In genomic region chr1:109040627-109041613, GRCh38 we compare ENCODE assay signal across 8 cellular contexts. TPM values are rescaled to one million over a fixed set of nuclear protein-coding genes. Genes with fewer than 3 reads are reported as not detected.
A peak's percentile ranks its signal among the peaks of the same experiment; 100 is the strongest.
DNase-seq lines count a peak whose midpoint lies in the region; ATAC-seq, FAIRE-seq and TF ChIP-seq lines count a peak whose summit lies in the region.

No MANE protein-coding gene starts in this region.

- FAIRE-seq in GM12878 (lab: Jason Lieb, UNC): no peak
- FAIRE-seq in D721Med (lab: Jason Lieb, UNC): no peak

- WGBS in GM12878 (ENCODE audit: insufficient coverage, insufficient replicate concordance, low lambda C conversion rate, missing lambda C conversion rate): 3% methylated on average over 41 of the region's 47 CpGs
- no CpG with 5 or more reads among the region's 47 CpGs for WGBS in iPS DF 6.9 (ENCODE audit: insufficient coverage, insufficient read length)

- H3K27me3 ChIP-seq in AG04450 (ENCODE audit: control insufficient read depth, insufficient read depth, low read length): no peaks in the 10 kb centered on the region
- H3K27me3 ChIP-seq in GM12878 (replicated peaks in 1 of 2; ENCODE audit: control insufficient read depth in 2 of 2, insufficient read depth in 2 of 2, low read length in 1 of 2): no peaks in the 10 kb centered on the region
- no peaks in the 10 kb centered on the region for H3K27me3 ChIP-seq in iPS DF 6.9 (ENCODE audit: control insufficient read depth, insufficient read depth, low read length)

- BruUV-seq in OCI-LY7 (replicated peaks; lab: Mats Ljungman, UMichigan) (TSS peak; percentile 86), GM12878 (replicated peaks; lab: Mats Ljungman, UMichigan) (TSS peak; percentile 83)

- peaks cover 5% of the 10 kb centered on the region; the same call in 1 of the 2 replicates for H3K9me3 ChIP-seq in AG04450 (ENCODE audit: control insufficient read depth, insufficient read depth, low read length)
- no peaks in the 10 kb centered on the region for H3K9me3 ChIP-seq in OCI-LY7 (ENCODE audit: low read length)
- H3K9me3 ChIP-seq in GM12878 (replicated peaks; ENCODE audit: control insufficient read depth, insufficient read depth, low read length): no peaks in the 10 kb centered on the region
- no peaks in the 10 kb centered on the region for H3K9me3 ChIP-seq in iPS DF 6.9 (ENCODE audit: control insufficient read depth, insufficient read depth, low read length)

- H3K9me2 ChIP-seq in OCI-LY7 (ENCODE audit: insufficient read depth, low read length): no peaks in the 10 kb centered on the region

- no peak for TF ChIP-seq RAD21 in GM12878 (IDR thresholded peaks at IDR 0.05; ENCODE audit: insufficient read depth, low read depth, low read length)

- TF ChIP-seq POLR2A in GM12878 (IDR thresholded peaks at IDR 0.05; ENCODE audit: low read depth, low read length): no peak

- H3K9ac ChIP-seq in GM12878 (ENCODE audit: control insufficient read depth, insufficient read depth, low read length): peak overlapping the region; percentile 71

- DNase-seq in AG04450 (ENCODE audit: low read depth, low spot score): no peak
- DNase-seq in OCI-LY7 (ENCODE audit: low spot score): peak; percentile 69
- no peak for DNase-seq in GM12878 (ENCODE audit: low read depth, low spot score)
- DNase-seq in iPS DF 6.9 (ENCODE audit: low read depth, low spot score): no peak
- DNase-seq in retina: peak; percentile 86
- DNase-seq in D721Med (ENCODE audit: insufficient read length, low spot score): no peak

- H3K79me2 ChIP-seq in OCI-LY7 (ENCODE audit: insufficient read depth, low read depth, low read length) (peaks cover 31% of the 10 kb centered on the region), GM12878 (ENCODE audit: control insufficient read depth, insufficient read depth, low read length) (peaks cover 15% of the 10 kb centered on the region)

- H3K4me1 ChIP-seq in OCI-LY7 (ENCODE audit: insufficient read depth, low read length, poor library complexity, severe bottlenecking) (peaks cover 15% of the 10 kb centered on the region), GM12878 (ENCODE audit: control insufficient read depth, insufficient read depth, low read length) (no peaks in the 10 kb centered on the region), iPS DF 6.9 (ENCODE audit: control insufficient read depth, insufficient read depth, low read length) (no peaks in the 10 kb centered on the region)

- H3K4me3 ChIP-seq in AG04450 (ENCODE audit: low read depth, low read length) (peak overlapping the region; percentile 90), OCI-LY7 (ENCODE audit: low read depth, low read length, poor library complexity, severe bottlenecking) (peak overlapping the region; percentile 82), GM12878 (peak overlapping the region; percentile 100), iPS DF 6.9 (ENCODE audit: low read length) (peak overlapping the region; percentile 61)

- intact Hi-C loops in OCI-LY7 (cut with micrococcal nuclease; ENCODE audit: unreplicated experiment) (loop anchor here (2.0 kb wide), 1 partner anchor 348 kb away; the partner anchor contains the start of gene PRPF38B), GM12878 (cut with micrococcal nuclease; ENCODE audit: unreplicated experiment) (loop anchor here (5.0 kb wide), 1 partner anchor 71 kb away; the partner anchor contains the start of gene ELAPOR1)

- peaks cover 4% of the 10 kb centered on the region; the same call in 1 of the 2 replicates for H3K36me3 ChIP-seq in OCI-LY7 (ENCODE audit: insufficient read depth, low read length)
- no peaks in the 10 kb centered on the region for H3K36me3 ChIP-seq in GM12878 (ENCODE audit: control insufficient read depth in 2 of 2, insufficient read depth in 2 of 2, low read length in 1 of 2)
- no peaks in the 10 kb centered on the region for H3K36me3 ChIP-seq in iPS DF 6.9 (ENCODE audit: control insufficient read depth, insufficient read depth, low read length)

- H3K4me2 ChIP-seq in OCI-LY7 (ENCODE audit: low read length) (peak overlapping the region; percentile 96), GM12878 (ENCODE audit: control insufficient read depth, insufficient read depth) (peak overlapping the region; percentile 61)

- no peak for TF ChIP-seq CTCF in AG04450 (IDR thresholded peaks at IDR 0.05; ENCODE audit: low read depth, low read length)
- TF ChIP-seq CTCF in OCI-LY7 (conservative IDR thresholded peaks at IDR 0.05; ENCODE audit: low read length): 0 out of 2 replicates have a peak, but pooled peaks have one; percentile 31
- no peak for TF ChIP-seq CTCF in GM12878 (IDR thresholded peaks at IDR 0.05 in 2 of 3, conservative IDR thresholded peaks at IDR 0.05 in 1 of 3; ENCODE audit: control insufficient read depth in 2 of 3, extremely low read depth in 1 of 3, insufficient read depth in 1 of 3, low read depth in 3 of 3, low read length in 3 of 3)
- TF ChIP-seq CTCF in D721Med (IDR thresholded peaks at IDR 0.05; ENCODE audit: insufficient read depth, missing control alignments): no peak

- TF ChIP-seq EP300 in GM12878 (IDR thresholded peaks at IDR 0.05; ENCODE audit: borderline replicate concordance in 1 of 2, control insufficient read depth in 1 of 2, low read depth in 2 of 2, low read length in 2 of 2): no peak

- SMC1A ChIA-PET in GM12878 (lab: Charles Lee; ENCODE audit: uncharacterized antibody, unreplicated experiment): no interaction called here

- H4K20me1 ChIP-seq in OCI-LY7 (ENCODE audit: insufficient read depth, low read length) (no peaks in the 10 kb centered on the region), GM12878 (ENCODE audit: control insufficient read depth, insufficient read depth) (no peaks in the 10 kb centered on the region)

- in situ Hi-C loops in GM12878 (cut with MboI): no loop called here

- H3K27ac ChIP-seq in AG04450 (ENCODE audit: low read depth, low read length): peak overlapping the region; percentile 65
- H3K27ac ChIP-seq in OCI-LY7 (ENCODE audit: low read depth, low read length, poor library complexity, severe bottlenecking): peak overlapping the region; percentile 65
- peak overlapping the region; percentile 29 for H3K27ac ChIP-seq in GM12878 (ENCODE audit: control insufficient read depth, insufficient read depth)
- no peak overlapping the region for H3K27ac ChIP-seq in iPS DF 6.9 (ENCODE audit: low read length)

- RAD21 ChIA-PET in GM12878 (lab: Charles Lee; ENCODE audit: unreplicated experiment): interaction anchor here (0.6 to 1.0 kb wide), 2 partner anchors 28 to 78 kb away, joined by 3 to 4 read pairs; partner anchors contain the start of gene CLCC1

- POLR2A ChIA-PET in AG04450 (lab: Yijun Ruan, JAX) (interaction anchor here (1.0 to 1.7 kb wide), 2 partner anchors 30 to 60 kb away, joined by 3 to 19 read pairs; no protein-coding TSS in a partner anchor), OCI-LY7 (lab: Charles Lee) (interaction anchor here (0.6 to 2.3 kb wide), 7 partner anchors 8 to 281 kb away, joined by 3 to 6 read pairs (median 4); partner anchors contain the start of gene TAF13), GM12878 (lab: Charles Lee) (interaction anchor here (0.7 to 1.7 kb wide), 2 partner anchors 79 to 351 kb away, joined by 5 to 7 read pairs; no protein-coding TSS in a partner anchor)

- CTCF ChIA-PET in AG04450 (lab: Charles Lee) (interaction anchor here (0.6 to 2.0 kb wide), 4 partner anchors 13 to 492 kb away, joined by 3 to 11 read pairs (median 3); no protein-coding TSS in a partner anchor), OCI-LY7 (lab: Charles Lee; ENCODE audit: unreplicated experiment) (no interaction called here), GM12878 (lab: Yijun Ruan, JAX) (interaction anchor here (1.0 to 1.1 kb wide), 2 partner anchors 13 to 79 kb away, joined by 3 read pairs; no protein-coding TSS in a partner anchor)

- ATAC-seq in GM18511 (IDR thresholded peaks at IDR 0.05; ENCODE audit: unreplicated experiment): peak; percentile 38
- ATAC-seq in HG03025 (IDR thresholded peaks at IDR 0.05; ENCODE audit: low FRiP score, unreplicated experiment): peak; percentile 30
- peak; percentile 58 for ATAC-seq in GM12878

- H2AFZ ChIP-seq in OCI-LY7 (ENCODE audit: low read length) (peak overlapping the region; percentile 69), GM12878 (ENCODE audit: control insufficient read depth, low read depth, low read length) (peak overlapping the region; percentile 71)

RNA-seq across cellular contexts. Expression of gene WDR47, which starts 1.0 kb away (rescaled TPM):
- 14.6 and 23.1 TPM in 2 replicates for polyA plus RNA-seq in AG04450 (2011; rRNA removed)
- polyA minus RNA-seq in AG04450 (2011; rRNA and poly(A)+ RNA removed): 10.8 and 19.0 TPM in 2 replicates
- 6.6 and 11.0 TPM in 2 replicates for total RNA-seq in OCI-LY7 (2014; rRNA removed; shearing (Covaris generic))
- total RNA-seq in OCI-LY7 (2022): 9.4 and 12.0 TPM in 2 replicates
- 14.5 and 14.9 TPM in 2 replicates for total RNA-seq in GM12878 (2013; cell fraction: nucleolus; rRNA removed)
- total RNA-seq in GM12878 (2014; rRNA removed): 5.3 and 6.0 TPM in 2 replicates
- 5.9 TPM in 2 replicates for total RNA-seq in GM12878 (2014; rRNA removed; fragmentation: Illumina TruSeq; extraction: Trizol)
- 8.3 TPM in 2 replicates for total RNA-seq in GM12878 (2021)
- 2.0 TPM for polyA plus RNA-seq in GM12878 (2011; ENCODE audit: low read depth)
- polyA plus RNA-seq in GM12878 (2011; rRNA removed): 9.7 and 12.7 TPM in 2 replicates
- polyA plus RNA-seq in GM12878 (2011; cell fraction: cytosol; rRNA removed): 3.9 and 4.4 TPM in 2 replicates
- polyA plus RNA-seq in GM12878 (2011; cell fraction: nucleus; rRNA removed): 5.6 and 6.5 TPM in 2 replicates
- 2.3 and 2.9 TPM in 2 replicates for polyA plus RNA-seq in GM12878 (2012)
- 5.8 and 6.8 TPM in 2 replicates for polyA plus RNA-seq in GM12878 (2014; fragmentation: Illumina TruSeq; extraction: Trizol)
- 1 to 10 TPM; 2.4 TPM for polyA plus RNA-seq in GM12878 (2014; fragmentation: Nextera tagmentation; extraction: Ambion mirVana)
- polyA plus RNA-seq in GM12878 (2014; rRNA removed): 3.7 and 4.5 TPM in 2 replicates
- polyA plus RNA-seq in GM12878 (2016; fragmentation: Nextera tagmentation; extraction: Ambion mirVana): 1 to 10 TPM; 7.1 to 9.1 TPM
- polyA minus RNA-seq in GM12878 (2011; rRNA and poly(A)+ RNA removed): 9.4 and 12.0 TPM in 2 replicates
- polyA minus RNA-seq in GM12878 (2011; cell fraction: cytosol; rRNA and poly(A)+ RNA removed): 2.7 and 3.5 TPM in 2 replicates
- 3.9 and 5.9 TPM in 2 replicates for polyA minus RNA-seq in GM12878 (2011; cell fraction: nucleus; rRNA and poly(A)+ RNA removed)

RNA-seq across cellular contexts. Expression of gene TAF13, which starts 34.9 kb away (rescaled TPM):
- polyA plus RNA-seq in AG04450 (2011; rRNA removed): 61.8 and 81.9 TPM in 2 replicates
- polyA minus RNA-seq in AG04450 (2011; rRNA and poly(A)+ RNA removed): 21.5 and 42.1 TPM in 2 replicates
- 7.6 and 8.3 TPM in 2 replicates for total RNA-seq in OCI-LY7 (2014; rRNA removed; shearing (Covaris generic))
- 22.7 and 27.2 TPM in 2 replicates for total RNA-seq in OCI-LY7 (2022)
- 4.6 and 5.3 TPM in 2 replicates for total RNA-seq in GM12878 (2013; cell fraction: nucleolus; rRNA removed)
- total RNA-seq in GM12878 (2014; rRNA removed): 15.5 and 18.2 TPM in 2 replicates
- 29.7 and 30.4 TPM in 2 replicates for total RNA-seq in GM12878 (2014; rRNA removed; fragmentation: Illumina TruSeq; extraction: Trizol)
- 16.2 and 17.5 TPM in 2 replicates for total RNA-seq in GM12878 (2021)
- polyA plus RNA-seq in GM12878 (2011; ENCODE audit: low read depth): 18.5 TPM
- polyA plus RNA-seq in GM12878 (2011; rRNA removed): 26.3 and 43.2 TPM in 2 replicates
- 4.2 and 4.4 TPM in 2 replicates for polyA plus RNA-seq in GM12878 (2011; cell fraction: cytosol; rRNA removed)
- polyA plus RNA-seq in GM12878 (2011; cell fraction: nucleus; rRNA removed): 1.4 and 3.1 TPM in 2 replicates
- 18.2 and 34.8 TPM in 2 replicates for polyA plus RNA-seq in GM12878 (2012)
- polyA plus RNA-seq in GM12878 (2014; fragmentation: Illumina TruSeq; extraction: Trizol): 30.6 and 42.8 TPM in 2 replicates
- polyA plus RNA-seq in GM12878 (2014; fragmentation: Nextera tagmentation; extraction: Ambion mirVana): 10 to 100 TPM in 1 of 2 experiments, 1 to 10 TPM in 1; 8.1 to 14.9 TPM
- polyA plus RNA-seq in GM12878 (2014; rRNA removed): 13.8 and 18.6 TPM in 2 replicates
- polyA plus RNA-seq in GM12878 (2016; fragmentation: Nextera tagmentation; extraction: Ambion mirVana): 10 to 100 TPM; 17.3 to 19.8 TPM
- 5.9 and 12.3 TPM in 2 replicates for polyA minus RNA-seq in GM12878 (2011; rRNA and poly(A)+ RNA removed)
- polyA minus RNA-seq in GM12878 (2011; cell fraction: cytosol; rRNA and poly(A)+ RNA removed): 6.3 and 12.3 TPM in 2 replicates
- 1.7 and 1.8 TPM in 2 replicates for polyA minus RNA-seq in GM12878 (2011; cell fraction: nucleus; rRNA and poly(A)+ RNA removed)

RNA-seq across cellular contexts. Expression of gene TMEM167B, which starts 49.6 kb away (rescaled TPM):
- polyA plus RNA-seq in AG04450 (2011; rRNA removed) (38.8 and 39.0 TPM in 2 replicates), GM12878 (2011; rRNA removed) (20.9 and 21.6 TPM in 2 replicates), GM12878 (2014; fragmentation: Illumina TruSeq; extraction: Trizol) (24.5 and 26.9 TPM in 2 replicates), GM12878 (2014; fragmentation: Nextera tagmentation; extraction: Ambion mirVana) (10 to 100 TPM; 15.6 to 24.8 TPM), GM12878 (2014; rRNA removed) (17.0 and 17.6 TPM in 2 replicates), GM12878 (2016; fragmentation: Nextera tagmentation; extraction: Ambion mirVana) (10 to 100 TPM; 17.2 to 17.7 TPM)
- 16.9 and 20.0 TPM in 2 replicates for polyA minus RNA-seq in AG04450 (2011; rRNA and poly(A)+ RNA removed)
- 12.3 and 14.9 TPM in 2 replicates for total RNA-seq in OCI-LY7 (2014; rRNA removed; shearing (Covaris generic))
- total RNA-seq in OCI-LY7 (2022) (21.0 and 21.2 TPM in 2 replicates), GM12878 (2014; rRNA removed) (20.6 and 23.7 TPM in 2 replicates), GM12878 (2014; rRNA removed; fragmentation: Illumina TruSeq; extraction: Trizol) (21.8 and 22.5 TPM in 2 replicates), GM12878 (2021) (26.1 and 27.1 TPM in 2 replicates)
- 13.5 and 15.1 TPM in 2 replicates for total RNA-seq in GM12878 (2013; cell fraction: nucleolus; rRNA removed)
- 20.2 TPM for polyA plus RNA-seq in GM12878 (2011; ENCODE audit: low read depth)
- polyA plus RNA-seq in GM12878 (2011; cell fraction: cytosol; rRNA removed): 13.0 and 14.3 TPM in 2 replicates
- 8.7 and 10.9 TPM in 2 replicates for polyA plus RNA-seq in GM12878 (2011; cell fraction: nucleus; rRNA removed)
- polyA plus RNA-seq in GM12878 (2012): 26.1 and 28.5 TPM in 2 replicates
- polyA minus RNA-seq in GM12878 (2011; rRNA and poly(A)+ RNA removed): 10.5 and 10.6 TPM in 2 replicates
- polyA minus RNA-seq in GM12878 (2011; cell fraction: cytosol; rRNA and poly(A)+ RNA removed): 6.4 and 6.9 TPM in 2 replicates
- polyA minus RNA-seq in GM12878 (2011; cell fraction: nucleus; rRNA and poly(A)+ RNA removed): 4.8 and 5.5 TPM in 2 replicates

Comparison
In these comparisons a context has a peak if more than half of its experiments do, and no peak if none do; other contexts are left out.
1. DNase-seq: peak in OCI-LY7 (single experiment) and retina (single experiment); none in AG04450 (single experiment), GM12878 (single experiment), iPS DF 6.9 (single experiment) and D721Med (single experiment).
2. Peak in every context shown above with its lines, with median percentiles within 50 percentile points of each other: H3K4me3 ChIP-seq and ATAC-seq.